Comparison of ENCODE assay signal across 16 cellular contexts in the genomic region with DNA sequence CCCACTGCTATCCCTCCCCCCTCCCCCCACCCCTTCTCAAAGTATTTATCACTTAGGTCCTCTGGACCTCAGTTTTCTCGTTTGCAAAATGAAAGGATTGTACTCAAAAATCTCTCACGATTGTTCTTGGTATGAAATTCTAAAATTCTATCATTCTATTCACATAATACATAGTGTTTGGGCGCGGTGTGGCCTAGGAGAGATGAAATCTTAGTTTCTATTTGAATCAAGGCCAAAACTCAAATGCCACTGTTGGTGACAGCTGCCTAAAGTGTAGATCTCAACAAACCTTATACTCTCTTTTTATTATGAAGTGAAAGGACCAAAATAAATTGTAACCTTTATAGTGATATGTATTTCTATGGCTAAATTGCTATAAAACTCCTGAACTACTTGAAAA. TPM values are rescaled to one million over a fixed set of nuclear protein-coding genes. Genes with fewer than 3 reads are reported as not detected.
A peak's percentile ranks its signal among the peaks of the same experiment; 100 is the strongest.
DNase-seq lines count a peak whose midpoint lies in the region; ATAC-seq and TF ChIP-seq lines count a peak whose summit lies in the region.
"Had no signal": no experiment of that assay in that cellular context is flagged by ENCODE, and none has a peak within 500 bp of the region (broad histone marks: within the 10 kb centered on the region; RNA-seq: fewer than 3 reads in every experiment).

No MANE protein-coding gene starts in this region.

- H3K9ac ChIP-seq in OCI-LY3 (ENCODE audit: low read length) = no peak overlapping the region
- H3K9ac ChIP-seq: BLaER1 had no signal

- peaks cover 10% of the 10 kb centered on the region for H3K4me1 ChIP-seq in OCI-LY3 (ENCODE audit: low read length)
- H3K4me1 ChIP-seq: BLaER1, Caco-2, HAP-1 had no signal

- H3K4me3 Mint-ChIP-seq in activated CD4-positive, alpha-beta memory T cell treated with anti-CD3 and anti-CD28 coated beads for 36 hours = no peak overlapping the region
- no peak overlapping the region for H3K4me3 Mint-ChIP-seq in activated CD4-positive, alpha-beta memory T cell treated with anti-CD3 and anti-CD28 coated beads, Interleukin-2, amount 10 ng/mL, durations not matched to agents 7 days and 5 days
- H3K4me3 Mint-ChIP-seq in nephron (no peak overlapping the region), T-helper 17 cell (no peak overlapping the region)
- H3K4me3 Mint-ChIP-seq: CD8-positive, alpha-beta memory T cell had no signal

- CTCF ChIA-PET in activated CD4-positive, alpha-beta memory T cell treated with anti-CD3 and anti-CD28 coated beads for 36 hours (lab: Charles Lee) = interaction anchor here (1.1 to 1.6 kb wide), 2 partner anchors 70 to 110 kb away, joined by 4 to 5 read pairs; no protein-coding TSS in a partner anchor
- CTCF ChIA-PET in activated CD4-positive, alpha-beta memory T cell treated with anti-CD3 and anti-CD28 coated beads, Interleukin-2, amount 10 ng/mL, durations not matched to agents 7 days and 5 days (lab: Charles Lee) = no interaction called here

- H3K27ac ChIP-seq in OCI-LY3 (ENCODE audit: low read length) = peak overlapping the region; percentile 7; the same call in 1 of the 2 replicates
- H3K27ac ChIP-seq: BLaER1, HL-60 had no signal

- H3K27me3 Mint-ChIP-seq in activated CD4-positive, alpha-beta memory T cell treated with anti-CD3 and anti-CD28 coated beads for 36 hours = no peaks in the 10 kb centered on the region
- H3K27me3 Mint-ChIP-seq in activated CD4-positive, alpha-beta memory T cell treated with anti-CD3 and anti-CD28 coated beads, Interleukin-2, amount 10 ng/mL, durations not matched to agents 7 days and 5 days = peaks cover 2% of the 10 kb centered on the region
- no peaks in the 10 kb centered on the region for H3K27me3 Mint-ChIP-seq in nephron (ENCODE audit: low read depth)
- no peaks in the 10 kb centered on the region for H3K27me3 Mint-ChIP-seq in T-helper 17 cell
- H3K27me3 Mint-ChIP-seq: CD8-positive, alpha-beta memory T cell had no signal

- peaks cover 4% of the 10 kb centered on the region for H3K4me1 Mint-ChIP-seq in activated CD4-positive, alpha-beta memory T cell treated with anti-CD3 and anti-CD28 coated beads for 36 hours (ENCODE audit: low read depth)
- H3K4me1 Mint-ChIP-seq in activated CD4-positive, alpha-beta memory T cell treated with anti-CD3 and anti-CD28 coated beads, Interleukin-2, amount 10 ng/mL, durations not matched to agents 7 days and 5 days = peaks cover 12% of the 10 kb centered on the region
- peaks cover 5% of the 10 kb centered on the region for H3K4me1 Mint-ChIP-seq in nephron
- H3K4me1 Mint-ChIP-seq in T-helper 17 cell = peaks cover 7% of the 10 kb centered on the region

- ATAC-seq in GM18868 (IDR thresholded peaks at IDR 0.05; ENCODE audit: unreplicated experiment) = peak; percentile 52
- no peak for ATAC-seq in T-helper 17 cell

- H3K36me3 ChIP-seq in OCI-LY3 (replicated peaks; ENCODE audit: low read depth, low read length) = no peaks in the 10 kb centered on the region
- H3K36me3 ChIP-seq: BLaER1, HAP-1 had no signal

- no peaks in the 10 kb centered on the region for H3K27me3 ChIP-seq in OCI-LY3 (ENCODE audit: low read depth, low read length)
- H3K27me3 ChIP-seq: BLaER1 had no signal

- no peaks in the 10 kb centered on the region for H3K9me3 Mint-ChIP-seq in activated CD4-positive, alpha-beta memory T cell treated with anti-CD3 and anti-CD28 coated beads for 36 hours
- peaks cover 3% of the 10 kb centered on the region for H3K9me3 Mint-ChIP-seq in activated CD4-positive, alpha-beta memory T cell treated with anti-CD3 and anti-CD28 coated beads, Interleukin-2, amount 10 ng/mL, durations not matched to agents 7 days and 5 days
- peaks cover 3% of the 10 kb centered on the region for H3K9me3 Mint-ChIP-seq in nephron
- H3K9me3 Mint-ChIP-seq: CD8-positive, alpha-beta memory T cell had no signal

- TF ChIP-seq CTCF in OCI-LY3 (IDR thresholded peaks at IDR 0.05; ENCODE audit: low read depth, low read length) (no peak), nephron (IDR thresholded peaks at IDR 0.05; ENCODE audit: unreplicated experiment in 3 of 3) (no peak)

- peak overlapping the region; percentile 8; the same call in 1 of the 2 replicates for H3K4me3 ChIP-seq in OCI-LY3 (ENCODE audit: low read length)
- H3K4me3 ChIP-seq: BLaER1, HAP-1 had no signal

- intact Hi-C loops in activated CD4-positive, alpha-beta memory T cell treated with anti-CD3 and anti-CD28 coated beads for 36 hours (cut with micrococcal nuclease) = loop anchor here (5.0 kb wide), 1 partner anchor 36 kb away; no protein-coding TSS in a partner anchor

- H3K4me2 ChIP-seq in OCI-LY3 (ENCODE audit: low read length) = peak overlapping the region; percentile 55
- H3K4me2 ChIP-seq: BLaER1 had no signal

- peak; percentile 15 for DNase-seq in activated CD4-positive, alpha-beta memory T cell treated with anti-CD3 and anti-CD28 coated beads for 36 hours
- DNase-seq in activated CD4-positive, alpha-beta memory T cell treated with anti-CD3 and anti-CD28 coated beads, Interleukin-2, amount 10 ng/mL, durations not matched to agents 7 days and 5 days = no peak
- DNase-seq in NCI-H1105 (lab: John Stamatoyannopoulos, UW) = no peak
- DNase-seq in T-helper 17 cell = no peak
- DNase-seq: 8988T; AML-193; Caco-2; CD8-positive, alpha-beta memory T cell; DND-41; GDM1 had no signal

- POLR2A ChIA-PET in activated CD4-positive, alpha-beta memory T cell treated with anti-CD3 and anti-CD28 coated beads for 36 hours (lab: Charles Lee) = no interaction called here
- POLR2A ChIA-PET in activated CD4-positive, alpha-beta memory T cell treated with anti-CD3 and anti-CD28 coated beads, Interleukin-2, amount 10 ng/mL, durations not matched to agents 7 days and 5 days (lab: Charles Lee) = no interaction called here

- H3K27ac Mint-ChIP-seq in activated CD4-positive, alpha-beta memory T cell treated with anti-CD3 and anti-CD28 coated beads for 36 hours = no peak overlapping the region
- H3K27ac Mint-ChIP-seq in activated CD4-positive, alpha-beta memory T cell treated with anti-CD3 and anti-CD28 coated beads, Interleukin-2, amount 10 ng/mL, durations not matched to agents 7 days and 5 days = no peak overlapping the region
- H3K27ac Mint-ChIP-seq in nephron (peak overlapping the region in 2 of 3 experiments; percentile 8 to 72), T-helper 17 cell (no peak overlapping the region)
- H3K27ac Mint-ChIP-seq: CD8-positive, alpha-beta memory T cell had no signal

- peak overlapping the region; percentile 47; the same call in 1 of the 2 replicates for H2AFZ ChIP-seq in OCI-LY3 (ENCODE audit: low read depth, low read length)

- no peaks in the 10 kb centered on the region for H3K36me3 Mint-ChIP-seq in activated CD4-positive, alpha-beta memory T cell treated with anti-CD3 and anti-CD28 coated beads for 36 hours
- no peaks in the 10 kb centered on the region for H3K36me3 Mint-ChIP-seq in activated CD4-positive, alpha-beta memory T cell treated with anti-CD3 and anti-CD28 coated beads, Interleukin-2, amount 10 ng/mL, durations not matched to agents 7 days and 5 days (ENCODE audit: low read depth)
- H3K36me3 Mint-ChIP-seq in nephron (ENCODE audit: low read depth) (no peaks in the 10 kb centered on the region), T-helper 17 cell (ENCODE audit: low read depth) (peaks cover 2% of the 10 kb centered on the region)
- H3K36me3 Mint-ChIP-seq: CD8-positive, alpha-beta memory T cell had no signal

- H3K79me2 ChIP-seq in OCI-LY3 (ENCODE audit: low read length) = no peaks in the 10 kb centered on the region

- H4K20me1 ChIP-seq in OCI-LY3 (ENCODE audit: insufficient read depth, low read length) = no peaks in the 10 kb centered on the region
- H4K20me1 ChIP-seq: BLaER1 had no signal

- H3K9me3 ChIP-seq in OCI-LY3 (ENCODE audit: insufficient read depth, low read length) = no peaks in the 10 kb centered on the region
- no peaks in the 10 kb centered on the region for H3K9me3 ChIP-seq in T-helper 17 cell (ENCODE audit: control insufficient read depth, low read length, poor library complexity, severe bottlenecking)
- H3K9me3 ChIP-seq: Caco-2, HAP-1 had no signal

RNA-seq across cellular contexts. Expression of gene YAF2, which starts 23.7 kb away (rescaled TPM):
- 10 to 100 TPM; 39.5 to 40.5 TPM for total RNA-seq in activated CD4-positive, alpha-beta memory T cell treated with anti-CD3 and anti-CD28 coated beads for 36 hours
- total RNA-seq in activated CD4-positive, alpha-beta memory T cell treated with anti-CD3 and anti-CD28 coated beads, Interleukin-2, amount 10 ng/mL, durations not matched to agents 7 days and 5 days = 10 to 100 TPM; 39.6 to 44.4 TPM
- 10 to 100 TPM; 65.1 to 71.3 TPM for total RNA-seq in T-helper 17 cell

Comparison
In these comparisons a context has a peak if more than half of its experiments do, and no peak if none do; other contexts are left out.
1. H3K27ac Mint-ChIP-seq: peak in nephron (2 of 3); none in activated CD4-positive, alpha-beta memory T cell treated with anti-CD3 and anti-CD28 coated beads for 36 hours (single experiment), activated CD4-positive, alpha-beta memory T cell treated with anti-CD3 and anti-CD28 coated beads, Interleukin-2, amount 10 ng/mL, durations not matched to agents 7 days and 5 days (single experiment) and T-helper 17 cell (single experiment).